ENCODE assay signal across 1 cellular context in the genomic region with DNA sequence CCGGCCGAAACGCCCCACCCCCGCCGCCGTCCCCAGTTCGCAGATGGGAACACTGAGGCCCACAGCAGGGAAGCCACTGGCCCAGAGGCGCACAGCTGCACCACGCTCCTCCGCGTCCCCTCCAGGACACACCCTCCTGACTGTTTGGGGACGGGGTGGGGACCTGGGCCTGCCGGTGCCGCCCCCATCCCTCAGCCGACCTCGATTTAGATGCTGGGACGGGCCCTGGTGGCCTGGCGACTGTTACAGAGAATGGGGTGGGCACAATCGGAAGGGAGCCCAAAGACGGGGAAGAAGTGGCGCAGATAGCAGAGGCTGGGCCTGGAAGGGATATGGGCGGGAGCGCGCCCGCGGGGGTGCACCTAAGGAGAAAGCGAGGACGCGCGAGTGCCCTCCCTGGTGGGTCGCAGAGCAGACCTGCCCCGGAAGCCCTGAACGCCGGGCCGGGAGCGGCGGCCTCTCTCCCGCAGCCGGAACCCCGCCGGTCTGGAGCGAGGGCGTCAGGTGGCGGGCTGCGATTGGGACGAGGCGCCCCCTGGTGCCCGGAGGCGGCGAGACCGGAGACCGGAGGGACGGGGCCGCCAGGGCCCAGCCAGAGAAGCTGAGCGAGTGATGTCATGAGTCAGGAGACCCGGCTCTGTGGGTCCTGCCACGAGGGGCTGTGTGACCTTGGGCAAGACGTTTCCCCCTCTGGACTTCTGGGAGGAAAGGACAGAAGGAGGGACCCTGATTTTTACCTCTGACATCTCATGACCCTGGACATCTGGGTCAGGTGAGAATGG.
A peak's percentile ranks its signal among the peaks of the same experiment; 100 is the strongest.
TF ChIP-seq lines count a peak whose summit lies in the region.

No MANE protein-coding gene starts in this region.

TF ChIP-seq in K562, 482 proteins besides CTCF, POLR2A, EP300 and RAD21 (continued from another document and continues in another):
- TF ChIP-seq, protein P1, sequence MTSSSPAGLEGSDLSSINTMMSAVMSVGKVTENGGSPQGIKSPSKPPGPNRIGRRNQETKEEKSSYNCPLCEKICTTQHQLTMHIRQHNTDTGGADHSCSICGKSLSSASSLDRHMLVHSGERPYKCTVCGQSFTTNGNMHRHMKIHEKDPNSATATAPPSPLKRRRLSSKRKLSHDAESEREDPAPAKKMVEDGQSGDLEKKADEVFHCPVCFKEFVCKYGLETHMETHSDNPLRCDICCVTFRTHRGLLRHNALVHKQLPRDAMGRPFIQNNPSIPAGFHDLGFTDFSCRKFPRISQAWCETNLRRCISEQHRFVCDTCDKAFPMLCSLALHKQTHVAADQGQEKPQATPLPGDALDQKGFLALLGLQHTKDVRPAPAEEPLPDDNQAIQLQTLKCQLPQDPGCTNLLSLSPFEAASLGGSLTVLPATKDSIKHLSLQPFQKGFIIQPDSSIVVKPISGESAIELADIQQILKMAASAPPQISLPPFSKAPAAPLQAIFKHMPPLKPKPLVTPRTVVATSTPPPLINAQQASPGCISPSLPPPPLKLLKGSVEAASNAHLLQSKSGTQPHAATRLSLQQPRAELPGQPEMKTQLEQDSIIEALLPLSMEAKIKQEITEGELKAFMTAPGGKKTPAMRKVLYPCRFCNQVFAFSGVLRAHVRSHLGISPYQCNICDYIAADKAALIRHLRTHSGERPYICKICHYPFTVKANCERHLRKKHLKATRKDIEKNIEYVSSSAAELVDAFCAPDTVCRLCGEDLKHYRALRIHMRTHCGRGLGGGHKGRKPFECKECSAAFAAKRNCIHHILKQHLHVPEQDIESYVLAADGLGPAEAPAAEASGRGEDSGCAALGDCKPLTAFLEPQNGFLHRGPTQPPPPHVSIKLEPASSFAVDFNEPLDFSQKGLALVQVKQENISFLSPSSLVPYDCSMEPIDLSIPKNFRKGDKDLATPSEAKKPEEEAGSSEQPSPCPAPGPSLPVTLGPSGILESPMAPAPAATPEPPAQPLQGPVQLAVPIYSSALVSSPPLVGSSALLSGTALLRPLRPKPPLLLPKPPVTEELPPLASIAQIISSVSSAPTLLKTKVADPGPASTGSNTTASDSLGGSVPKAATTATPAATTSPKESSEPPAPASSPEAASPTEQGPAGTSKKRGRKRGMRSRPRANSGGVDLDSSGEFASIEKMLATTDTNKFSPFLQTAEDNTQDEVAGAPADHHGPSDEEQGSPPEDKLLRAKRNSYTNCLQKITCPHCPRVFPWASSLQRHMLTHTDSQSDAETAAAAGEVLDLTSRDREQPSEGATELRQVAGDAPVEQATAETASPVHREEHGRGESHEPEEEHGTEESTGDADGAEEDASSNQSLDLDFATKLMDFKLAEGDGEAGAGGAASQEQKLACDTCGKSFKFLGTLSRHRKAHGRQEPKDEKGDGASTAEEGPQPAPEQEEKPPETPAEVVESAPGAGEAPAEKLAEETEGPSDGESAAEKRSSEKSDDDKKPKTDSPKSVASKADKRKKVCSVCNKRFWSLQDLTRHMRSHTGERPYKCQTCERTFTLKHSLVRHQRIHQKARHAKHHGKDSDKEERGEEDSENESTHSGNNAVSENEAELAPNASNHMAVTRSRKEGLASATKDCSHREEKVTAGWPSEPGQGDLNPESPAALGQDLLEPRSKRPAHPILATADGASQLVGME (CRISPR knock-in tag; IDR thresholded peaks at IDR 0.05), result peak; percentile 42; the same call in 1 of the 2 replicates
- TF ChIP-seq, protein P2, sequence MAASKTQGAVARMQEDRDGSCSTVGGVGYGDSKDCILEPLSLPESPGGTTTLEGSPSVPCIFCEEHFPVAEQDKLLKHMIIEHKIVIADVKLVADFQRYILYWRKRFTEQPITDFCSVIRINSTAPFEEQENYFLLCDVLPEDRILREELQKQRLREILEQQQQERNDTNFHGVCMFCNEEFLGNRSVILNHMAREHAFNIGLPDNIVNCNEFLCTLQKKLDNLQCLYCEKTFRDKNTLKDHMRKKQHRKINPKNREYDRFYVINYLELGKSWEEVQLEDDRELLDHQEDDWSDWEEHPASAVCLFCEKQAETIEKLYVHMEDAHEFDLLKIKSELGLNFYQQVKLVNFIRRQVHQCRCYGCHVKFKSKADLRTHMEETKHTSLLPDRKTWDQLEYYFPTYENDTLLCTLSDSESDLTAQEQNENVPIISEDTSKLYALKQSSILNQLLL (CRISPR knock-in tag; IDR thresholded peaks at IDR 0.05; ENCODE audit: borderline replicate concordance), result no peak
- TF ChIP-seq ZEB2 (IDR thresholded peaks at IDR 0.05), result peak; percentile 60; the same call in 1 of the 2 replicates
- no peak for TF ChIP-seq ZNF77 (CRISPR knock-in tag; IDR thresholded peaks at IDR 0.05)
- no peak for TF ChIP-seq ZNF140 (CRISPR knock-in tag; IDR thresholded peaks at IDR 0.05)
- TF ChIP-seq ATF7 (IDR thresholded peaks at IDR 0.05), result peak; percentile 97
- no peak for TF ChIP-seq CREBBP (IDR thresholded peaks at IDR 0.05; ENCODE audit: low read depth, low read length)
- no peak for TF ChIP-seq MTF1 (CRISPR knock-in tag; IDR thresholded peaks at IDR 0.05; ENCODE audit: borderline replicate concordance)
- TF ChIP-seq, protein P3, sequence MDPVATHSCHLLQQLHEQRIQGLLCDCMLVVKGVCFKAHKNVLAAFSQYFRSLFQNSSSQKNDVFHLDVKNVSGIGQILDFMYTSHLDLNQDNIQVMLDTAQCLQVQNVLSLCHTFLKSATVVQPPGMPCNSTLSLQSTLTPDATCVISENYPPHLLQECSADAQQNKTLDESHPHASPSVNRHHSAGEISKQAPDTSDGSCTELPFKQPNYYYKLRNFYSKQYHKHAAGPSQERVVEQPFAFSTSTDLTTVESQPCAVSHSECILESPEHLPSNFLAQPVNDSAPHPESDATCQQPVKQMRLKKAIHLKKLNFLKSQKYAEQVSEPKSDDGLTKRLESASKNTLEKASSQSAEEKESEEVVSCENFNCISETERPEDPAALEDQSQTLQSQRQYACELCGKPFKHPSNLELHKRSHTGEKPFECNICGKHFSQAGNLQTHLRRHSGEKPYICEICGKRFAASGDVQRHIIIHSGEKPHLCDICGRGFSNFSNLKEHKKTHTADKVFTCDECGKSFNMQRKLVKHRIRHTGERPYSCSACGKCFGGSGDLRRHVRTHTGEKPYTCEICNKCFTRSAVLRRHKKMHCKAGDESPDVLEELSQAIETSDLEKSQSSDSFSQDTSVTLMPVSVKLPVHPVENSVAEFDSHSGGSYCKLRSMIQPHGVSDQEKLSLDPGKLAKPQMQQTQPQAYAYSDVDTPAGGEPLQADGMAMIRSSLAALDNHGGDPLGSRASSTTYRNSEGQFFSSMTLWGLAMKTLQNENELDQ (CRISPR knock-in tag; IDR thresholded peaks at IDR 0.05; ENCODE audit: borderline replicate concordance), result 0 out of 2 replicates have a peak, but pooled peaks have one; percentile 54
- TF ChIP-seq CC2D1A (IDR thresholded peaks at IDR 0.05), result peak; percentile 51; the same call in 1 of the 2 replicates
- no peak for TF ChIP-seq EWSR1 (IDR thresholded peaks at IDR 0.05; ENCODE audit: borderline replicate concordance, low read depth, partially characterized antibody)
- TF ChIP-seq PTRF (tag; IDR thresholded peaks at IDR 0.05), result no peak
- no peak for TF ChIP-seq ZNF436 (CRISPR knock-in tag; IDR thresholded peaks at IDR 0.05)
- TF ChIP-seq FOXK1 (CRISPR knock-in tag; IDR thresholded peaks at IDR 0.05; ENCODE audit: borderline replicate concordance), result peak; percentile 96; the same call in 1 of the 2 replicates
- peak; percentile 37; the same call in 1 of the 2 replicates for TF ChIP-seq SIN3B (IDR thresholded peaks at IDR 0.05; ENCODE audit: low read depth)
- peak; percentile 90 for TF ChIP-seq ETV1 (tag; conservative IDR thresholded peaks at IDR 0.05; ENCODE audit: low read depth)
- TF ChIP-seq HDAC6 (IDR thresholded peaks at IDR 0.05; ENCODE audit: low read depth, low read length), result no peak
- TF ChIP-seq HMGN3 (IDR thresholded peaks at IDR 0.05; ENCODE audit: borderline replicate concordance, extremely low read depth, insufficient read length, low read depth, low read length), result peak; percentile 92
- TF ChIP-seq, protein P4, sequence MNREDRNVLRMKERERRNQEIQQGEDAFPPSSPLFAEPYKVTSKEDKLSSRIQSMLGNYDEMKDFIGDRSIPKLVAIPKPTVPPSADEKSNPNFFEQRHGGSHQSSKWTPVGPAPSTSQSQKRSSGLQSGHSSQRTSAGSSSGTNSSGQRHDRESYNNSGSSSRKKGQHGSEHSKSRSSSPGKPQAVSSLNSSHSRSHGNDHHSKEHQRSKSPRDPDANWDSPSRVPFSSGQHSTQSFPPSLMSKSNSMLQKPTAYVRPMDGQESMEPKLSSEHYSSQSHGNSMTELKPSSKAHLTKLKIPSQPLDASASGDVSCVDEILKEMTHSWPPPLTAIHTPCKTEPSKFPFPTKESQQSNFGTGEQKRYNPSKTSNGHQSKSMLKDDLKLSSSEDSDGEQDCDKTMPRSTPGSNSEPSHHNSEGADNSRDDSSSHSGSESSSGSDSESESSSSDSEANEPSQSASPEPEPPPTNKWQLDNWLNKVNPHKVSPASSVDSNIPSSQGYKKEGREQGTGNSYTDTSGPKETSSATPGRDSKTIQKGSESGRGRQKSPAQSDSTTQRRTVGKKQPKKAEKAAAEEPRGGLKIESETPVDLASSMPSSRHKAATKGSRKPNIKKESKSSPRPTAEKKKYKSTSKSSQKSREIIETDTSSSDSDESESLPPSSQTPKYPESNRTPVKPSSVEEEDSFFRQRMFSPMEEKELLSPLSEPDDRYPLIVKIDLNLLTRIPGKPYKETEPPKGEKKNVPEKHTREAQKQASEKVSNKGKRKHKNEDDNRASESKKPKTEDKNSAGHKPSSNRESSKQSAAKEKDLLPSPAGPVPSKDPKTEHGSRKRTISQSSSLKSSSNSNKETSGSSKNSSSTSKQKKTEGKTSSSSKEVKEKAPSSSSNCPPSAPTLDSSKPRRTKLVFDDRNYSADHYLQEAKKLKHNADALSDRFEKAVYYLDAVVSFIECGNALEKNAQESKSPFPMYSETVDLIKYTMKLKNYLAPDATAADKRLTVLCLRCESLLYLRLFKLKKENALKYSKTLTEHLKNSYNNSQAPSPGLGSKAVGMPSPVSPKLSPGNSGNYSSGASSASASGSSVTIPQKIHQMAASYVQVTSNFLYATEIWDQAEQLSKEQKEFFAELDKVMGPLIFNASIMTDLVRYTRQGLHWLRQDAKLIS (CRISPR knock-in tag; IDR thresholded peaks at IDR 0.05), result 0 out of 2 replicates have a peak, but pooled peaks have one; percentile 49
- no peak for TF ChIP-seq ZNF324 (CRISPR knock-in tag; IDR thresholded peaks at IDR 0.05)
- TF ChIP-seq NEUROD1 (IDR thresholded peaks at IDR 0.05; ENCODE audit: borderline replicate concordance, low read depth, low read length, partially characterized antibody), result peak; percentile 59
- TF ChIP-seq E2F3 (CRISPR knock-in tag; IDR thresholded peaks at IDR 0.05), result peak; percentile 72
- TF ChIP-seq ZNF253 (CRISPR knock-in tag; conservative IDR thresholded peaks at IDR 0.05), result no peak
- no peak for TF ChIP-seq CHD2 (IDR thresholded peaks at IDR 0.05; ENCODE audit: low read depth, low read length)
- no peak for TF ChIP-seq ZFP30 (CRISPR knock-in tag; IDR thresholded peaks at IDR 0.05; ENCODE audit: borderline replicate concordance)
- TF ChIP-seq ZNF263 (CRISPR knock-in tag; IDR thresholded peaks at IDR 0.05; ENCODE audit: borderline replicate concordance), result no peak
- TF ChIP-seq MLLT1 (IDR thresholded peaks at IDR 0.05), result 0 out of 4 replicates have a peak, but pooled peaks have one; percentile 31 to 66
- peak; percentile 78 for TF ChIP-seq BRD4 (IDR thresholded peaks at IDR 0.05)
- 0 out of 2 replicates have a peak, but pooled peaks have one; percentile 42 for TF ChIP-seq ZNF449 (CRISPR knock-in tag; IDR thresholded peaks at IDR 0.05)
- TF ChIP-seq GABPA (tag; conservative IDR thresholded peaks at IDR 0.05; ENCODE audit: low read depth), result peak; percentile 90
- peak; percentile 61 for TF ChIP-seq FOSL1 (tag; conservative IDR thresholded peaks at IDR 0.05)
- TF ChIP-seq ZNF184 (CRISPR knock-in tag; IDR thresholded peaks at IDR 0.05), result no peak
- no peak for TF ChIP-seq COPS2 (conservative IDR thresholded peaks at IDR 0.05)
- TF ChIP-seq TGIF2 (CRISPR knock-in tag; IDR thresholded peaks at IDR 0.05), result no peak; the same call in 1 of the 2 replicates
- TF ChIP-seq CLOCK (CRISPR knock-in tag; IDR thresholded peaks at IDR 0.05; ENCODE audit: borderline replicate concordance), result no peak
